In genomic region chr9:131405858-131406566, GRCh38 we compare ENCODE assay signal across 1 cellular context.
TF ChIP-seq lines count a peak whose summit lies in the region.

No MANE protein-coding gene starts in this region.

TF ChIP-seq in endothelial cell of umbilical vein, 7 proteins besides CTCF, POLR2A, EP300 and RAD21 (continued from another document):
- TF ChIP-seq MYC (IDR thresholded peaks at IDR 0.05; ENCODE audit: low read depth, low read length) (no peak), MAX (IDR thresholded peaks at IDR 0.05; ENCODE audit: insufficient read depth, insufficient read length) (no peak), POLR2AphosphoS5 (IDR thresholded peaks at IDR 0.05; ENCODE audit: insufficient read depth, low read depth, low read length) (no peak)
